20 cellular contexts compared by ENCODE assay signal in the genomic region with DNA sequence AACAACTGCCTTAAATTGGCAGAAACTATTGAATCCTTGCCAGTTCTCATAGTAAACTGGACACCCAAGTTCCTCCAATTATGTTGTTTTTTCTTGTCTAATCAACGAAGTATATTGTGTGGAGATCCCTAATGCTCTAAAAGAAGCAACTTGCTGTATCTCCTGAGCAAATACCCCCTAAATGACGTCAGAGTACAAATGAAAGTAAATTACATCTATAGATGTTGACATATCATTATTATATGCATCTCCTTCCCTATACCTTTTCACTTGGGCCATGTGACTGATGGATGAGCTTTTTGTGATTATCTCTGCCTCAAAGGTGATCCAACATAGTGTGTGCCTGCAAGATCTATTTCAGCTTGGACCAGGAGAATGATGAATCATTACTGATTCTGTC.
"Had no signal": no experiment of that assay in that cellular context is flagged by ENCODE, and none has a peak within 500 bp of the region (broad histone marks: within the 10 kb centered on the region; RNA-seq: fewer than 3 reads in every experiment).

No MANE protein-coding gene starts in this region.

- H3K9ac ChIP-seq: SK-N-SH had no signal

- H3K27ac ChIP-seq: RWPE1 had no signal

- DNase-seq: IMR-90, Karpas-422, KG1, NCI-H1092, NCI-H1105 treated with DMSO at 0.1 percent for 48 hours, NCI-H1417 treated with DMSO at 0.1 percent for 48 hours, NCI-H1694, NCI-H187 treated with DMSO at 0.1 percent for 48 hours, NCI-H2029 treated with DMSO at 0.1 percent for 48 hours, NCI-H2171, NCI-H226, NCI-H510A, NCI-H526, NCI-H82, SHP77, SK-N-SH, SW 1271, T-cell had no signal

- H3K27me3 ChIP-seq: MG63 had no signal

- ATAC-seq: T-cell had no signal

- H3K4me3 ChIP-seq: MG63 had no signal

- H3K9me3 ChIP-seq: MG63, SK-N-SH had no signal

- H3K4me2 ChIP-seq: SK-N-SH had no signal

- H3K36me3 ChIP-seq: MG63 had no signal
